Comparison of ENCODE assay signal across 8 cellular contexts in the genomic region with DNA sequence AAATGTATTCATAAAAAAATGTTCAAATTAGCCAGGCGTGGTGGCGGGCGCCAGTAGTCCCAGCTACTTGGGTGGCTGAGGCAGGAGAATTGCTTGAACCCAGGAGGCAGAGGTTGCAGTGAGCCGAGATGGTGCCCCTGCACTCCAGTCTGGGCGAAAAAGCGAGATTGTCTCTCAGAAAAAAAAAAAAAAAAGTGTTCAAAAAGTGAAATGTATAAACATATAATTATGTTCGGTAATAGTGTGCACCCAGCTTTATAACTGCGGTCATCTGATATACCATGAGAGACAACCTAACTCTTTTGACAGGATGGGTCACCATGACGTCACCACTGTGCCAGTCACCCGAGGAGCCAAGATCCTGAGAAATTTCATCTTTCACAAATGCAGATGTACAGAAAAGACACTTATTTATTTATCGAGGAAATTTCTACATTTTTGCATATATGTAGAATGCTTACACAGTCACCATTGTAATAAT. TPM values are rescaled to one million over a fixed set of nuclear protein-coding genes. Genes with fewer than 3 reads are reported as not detected.
DNase-seq lines count a peak whose midpoint lies in the region; ATAC-seq and TF ChIP-seq lines count a peak whose summit lies in the region.

No MANE protein-coding gene starts in this region.

- TF ChIP-seq EP300 in tibial nerve (IDR thresholded peaks at IDR 0.05) = no peak

- in situ Hi-C loops in astrocyte of the cerebellum (cut with HindIII; ENCODE audit: low sequenced_read_pairs) = no loop called here

- DNase-seq in EH (ENCODE audit: low read depth) (peak; percentile 45), NCI-H1105 (lab: John Stamatoyannopoulos, UW) (peak; percentile 31), astrocyte of the cerebellum (ENCODE audit: low read depth) (no peak), tibial nerve (ENCODE audit: low spot score in 2 of 2) (no peak)

- WGBS in liver = 34% methylated on average over 11 of the region's 11 CpGs
- 12 to 20% methylated on average over 11 of the region's 11 CpGs for WGBS in tibial nerve, 2 donors

- H3K9me3 ChIP-seq in liver (ENCODE audit: control insufficient read depth in 4 of 4, low read length in 3 of 4) = no peaks in the 10 kb centered on the region
- H3K9me3 ChIP-seq in tibial nerve = no peaks in the 10 kb centered on the region

- TF ChIP-seq RAD21 in liver (IDR thresholded peaks at IDR 0.05) = no peak

- no peak overlapping the region for H3K27ac ChIP-seq in liver (ENCODE audit: low read depth in 1 of 2, low read length in 2 of 2)
- peak overlapping the region; percentile 40 to 82 (median 50) for H3K27ac ChIP-seq in tibial nerve

- TF ChIP-seq CTCF in astrocyte of the cerebellum (IDR thresholded peaks at IDR 0.05; ENCODE audit: low read depth, low read length, missing control alignments) = no peak
- TF ChIP-seq CTCF in liver (IDR thresholded peaks at IDR 0.05; ENCODE audit: low read depth, low read length, missing input control) = no peak
- TF ChIP-seq CTCF in tibial nerve (IDR thresholded peaks at IDR 0.05) = no peak

- H3K27me3 ChIP-seq in liver (ENCODE audit: control insufficient read depth in 4 of 4, insufficient read depth in 4 of 4, low read length in 3 of 4) (no peaks in the 10 kb centered on the region), tibial nerve (no peaks in the 10 kb centered on the region)

- H3K4me1 ChIP-seq in liver (ENCODE audit: control insufficient read depth in 4 of 4, insufficient read depth in 4 of 4, low read length in 3 of 4) (peaks cover 6 to 24% (median 18%) of the 10 kb centered on the region in 4 donors), tibial nerve (peaks cover 4 to 49% (median 14%) of the 10 kb centered on the region in 4 donors)

- ATAC-seq in GM21447 (IDR thresholded peaks at IDR 0.05; ENCODE audit: unreplicated experiment) (no peak), GM18867 (IDR thresholded peaks at IDR 0.05; ENCODE audit: unreplicated experiment) (no peak), GM21529 (IDR thresholded peaks at IDR 0.05; ENCODE audit: unreplicated experiment) (no peak)

- H3K36me3 ChIP-seq in liver (ENCODE audit: control insufficient read depth in 4 of 4, insufficient read depth in 3 of 4, low read depth in 1 of 4, low read length in 3 of 4) (no peaks in the 10 kb centered on the region), tibial nerve (no peaks in the 10 kb centered on the region)

- H3K4me3 ChIP-seq in astrocyte of the cerebellum (ENCODE audit: low read depth, low read length) (peak overlapping the region; percentile 65), liver (ENCODE audit: low read depth in 1 of 3, low read length in 3 of 3) (peak overlapping the region in 2 of 3 donors; percentile 62 to 99), tibial nerve (peak overlapping the region; percentile 64 to 99 (median 80))

- H3K9ac ChIP-seq in liver (ENCODE audit: low read depth in 1 of 2, low read length in 2 of 2) = no peak overlapping the region

- TF ChIP-seq POLR2A in tibial nerve (IDR thresholded peaks at IDR 0.05) = no peak

TF ChIP-seq in liver, 16 proteins besides CTCF, POLR2A, EP300 and RAD21:
- TF ChIP-seq TAF1 (conservative IDR thresholded peaks at IDR 0.05) = no peak
- TF ChIP-seq MAX (IDR thresholded peaks at IDR 0.05) = no peak
- TF ChIP-seq EGR1 (IDR thresholded peaks at IDR 0.05; ENCODE audit: low read depth in 2 of 2) = no peak
- TF ChIP-seq JUND (IDR thresholded peaks at IDR 0.05) = no peak
- TF ChIP-seq, protein P1, sequence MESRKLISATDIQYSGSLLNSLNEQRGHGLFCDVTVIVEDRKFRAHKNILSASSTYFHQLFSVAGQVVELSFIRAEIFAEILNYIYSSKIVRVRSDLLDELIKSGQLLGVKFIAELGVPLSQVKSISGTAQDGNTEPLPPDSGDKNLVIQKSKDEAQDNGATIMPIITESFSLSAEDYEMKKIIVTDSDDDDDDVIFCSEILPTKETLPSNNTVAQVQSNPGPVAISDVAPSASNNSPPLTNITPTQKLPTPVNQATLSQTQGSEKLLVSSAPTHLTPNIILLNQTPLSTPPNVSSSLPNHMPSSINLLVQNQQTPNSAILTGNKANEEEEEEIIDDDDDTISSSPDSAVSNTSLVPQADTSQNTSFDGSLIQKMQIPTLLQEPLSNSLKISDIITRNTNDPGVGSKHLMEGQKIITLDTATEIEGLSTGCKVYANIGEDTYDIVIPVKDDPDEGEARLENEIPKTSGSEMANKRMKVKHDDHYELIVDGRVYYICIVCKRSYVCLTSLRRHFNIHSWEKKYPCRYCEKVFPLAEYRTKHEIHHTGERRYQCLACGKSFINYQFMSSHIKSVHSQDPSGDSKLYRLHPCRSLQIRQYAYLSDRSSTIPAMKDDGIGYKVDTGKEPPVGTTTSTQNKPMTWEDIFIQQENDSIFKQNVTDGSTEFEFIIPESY (IDR thresholded peaks at IDR 0.05) = no peak
- TF ChIP-seq, protein P2, sequence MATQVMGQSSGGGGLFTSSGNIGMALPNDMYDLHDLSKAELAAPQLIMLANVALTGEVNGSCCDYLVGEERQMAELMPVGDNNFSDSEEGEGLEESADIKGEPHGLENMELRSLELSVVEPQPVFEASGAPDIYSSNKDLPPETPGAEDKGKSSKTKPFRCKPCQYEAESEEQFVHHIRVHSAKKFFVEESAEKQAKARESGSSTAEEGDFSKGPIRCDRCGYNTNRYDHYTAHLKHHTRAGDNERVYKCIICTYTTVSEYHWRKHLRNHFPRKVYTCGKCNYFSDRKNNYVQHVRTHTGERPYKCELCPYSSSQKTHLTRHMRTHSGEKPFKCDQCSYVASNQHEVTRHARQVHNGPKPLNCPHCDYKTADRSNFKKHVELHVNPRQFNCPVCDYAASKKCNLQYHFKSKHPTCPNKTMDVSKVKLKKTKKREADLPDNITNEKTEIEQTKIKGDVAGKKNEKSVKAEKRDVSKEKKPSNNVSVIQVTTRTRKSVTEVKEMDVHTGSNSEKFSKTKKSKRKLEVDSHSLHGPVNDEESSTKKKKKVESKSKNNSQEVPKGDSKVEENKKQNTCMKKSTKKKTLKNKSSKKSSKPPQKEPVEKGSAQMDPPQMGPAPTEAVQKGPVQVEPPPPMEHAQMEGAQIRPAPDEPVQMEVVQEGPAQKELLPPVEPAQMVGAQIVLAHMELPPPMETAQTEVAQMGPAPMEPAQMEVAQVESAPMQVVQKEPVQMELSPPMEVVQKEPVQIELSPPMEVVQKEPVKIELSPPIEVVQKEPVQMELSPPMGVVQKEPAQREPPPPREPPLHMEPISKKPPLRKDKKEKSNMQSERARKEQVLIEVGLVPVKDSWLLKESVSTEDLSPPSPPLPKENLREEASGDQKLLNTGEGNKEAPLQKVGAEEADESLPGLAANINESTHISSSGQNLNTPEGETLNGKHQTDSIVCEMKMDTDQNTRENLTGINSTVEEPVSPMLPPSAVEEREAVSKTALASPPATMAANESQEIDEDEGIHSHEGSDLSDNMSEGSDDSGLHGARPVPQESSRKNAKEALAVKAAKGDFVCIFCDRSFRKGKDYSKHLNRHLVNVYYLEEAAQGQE (IDR thresholded peaks at IDR 0.05) = no peak
- TF ChIP-seq HNF4G (IDR thresholded peaks at IDR 0.05) = no peak
- no peak for TF ChIP-seq FOXA1 (IDR thresholded peaks at IDR 0.05)
- TF ChIP-seq RXRA (IDR thresholded peaks at IDR 0.05) = no peak
- no peak for TF ChIP-seq NR2F2 (IDR thresholded peaks at IDR 0.05)
- no peak for TF ChIP-seq ATF3 (IDR thresholded peaks at IDR 0.05)
- TF ChIP-seq HNF4A (conservative IDR thresholded peaks at IDR 0.05) = no peak
- TF ChIP-seq FOXA2 (IDR thresholded peaks at IDR 0.05) = no peak
- no peak for TF ChIP-seq YY1 (IDR thresholded peaks at IDR 0.05)
- TF ChIP-seq GABPA (IDR thresholded peaks at IDR 0.05 in 1 of 2, conservative IDR thresholded peaks at IDR 0.05 in 1 of 2) = no peak
- TF ChIP-seq SP1 (IDR thresholded peaks at IDR 0.05) = no peak

RNA-seq across cellular contexts. Expression of gene RP9, which starts 0.6 kb away (rescaled TPM):
- total RNA-seq in liver = 1 to 10 TPM; 3.6 to 5.1 TPM
- polyA plus RNA-seq in liver = 1 to 10 TPM; 3.3 to 7.7 TPM
- 10 to 100 TPM in 3 of 4 donors, 1 to 10 TPM in 1; 7.5 to 22.9 (median 16.9) TPM for total RNA-seq in tibial nerve

RNA-seq across cellular contexts. Expression of gene BBS9, which starts 19.6 kb away (rescaled TPM):
- total RNA-seq in liver = 1 to 10 TPM; 6.3 to 9.5 TPM
- 1 to 10 TPM; 2.3 to 2.7 TPM for polyA plus RNA-seq in liver
- total RNA-seq in tibial nerve = 10 to 100 TPM; 22.0 to 72.5 (median 35.9) TPM

RNA-seq across cellular contexts. Expression of gene NT5C3A, which starts 47.2 kb away (rescaled TPM):
- total RNA-seq in liver (10 to 100 TPM in 1 of 2 donors, 1 to 10 TPM in 1; 9.5 to 41.6 TPM), tibial nerve (10 to 100 TPM; 18.6 to 41.3 (median 26.8) TPM)
- 1 to 10 TPM; 4.3 to 9.8 TPM for polyA plus RNA-seq in liver

Comparison
In these comparisons a context has a peak if more than half of its experiments do, and no peak if none do; other contexts are left out.
1. DNase-seq: peak in EH (single experiment) and NCI-H1105 (single experiment); none in astrocyte of the cerebellum (single experiment) and tibial nerve (0 of 2).
2. H3K27ac ChIP-seq: peak in tibial nerve (4 of 4); none in liver (0 of 2).
3. Peak in every context shown above with its lines, with median percentiles within 50 percentile points of each other: H3K4me3 ChIP-seq.